In genomic region chr5:120380644-120381043, GRCh38 we compare ENCODE assay signal across 27 cellular contexts.
"Had no signal": no experiment of that assay in that cellular context is flagged by ENCODE, and none has a peak within 500 bp of the region (broad histone marks: within the 10 kb centered on the region; RNA-seq: fewer than 3 reads in every experiment).

No MANE protein-coding gene starts in this region.

- H3K36me3 ChIP-seq: stomach, suprapubic skin, thoracic aorta, thyroid gland, tibial artery, tibial nerve, transverse colon, upper lobe of left lung, upper lobe of right lung, vagina had no signal

- H3K4me3 ChIP-seq: stomach, suprapubic skin, testis, thoracic aorta, thyroid gland, tibial artery, tibial nerve, transverse colon, upper lobe of left lung, upper lobe of right lung, uterus, vagina had no signal

- H3K27me3 ChIP-seq: stomach, suprapubic skin, testis, thyroid gland, tibial artery, tibial nerve, transverse colon, upper lobe of left lung, upper lobe of right lung, uterus, vagina had no signal

- H3K9me3 ChIP-seq: suprapubic skin, testis, thyroid gland, transverse colon, upper lobe of right lung, uterus, vagina had no signal

- ATAC-seq: stimulated activated effector memory CD8-positive, alpha-beta T cell treated with anti-CD3 and anti-CD28 coated beads, Interleukin-12 subunit alpha, Interleukin-12 subunit beta, amount 100 ng/mL, for 72 hours; stimulated activated memory B cell treated with anti-CD40 and anti-IgM and Interleukin-4, amounts not matched to agents 10 μg/mL and 1 μg/mL and 100 μg/mL, for 72 hours; stimulated activated naive B cell treated with anti-CD40 and anti-IgM and Interleukin-4, amounts not matched to agents 10 μg/mL and 1 μg/mL and 100 μg/mL, for 72 hours; stimulated activated naive CD8-positive, alpha-beta T cell treated with anti-CD3 and anti-CD28 coated beads, Interleukin-15, amount 100 ng/mL, for 72 hours; stimulated activated naive CD8-positive, alpha-beta T cell treated with anti-CD3 and anti-CD28 coated beads, Interleukin-15, Interleukin-2, amounts not matched to agents 100 U/mL and 50 U/mL, for 24 hours; upper lobe of right lung had no signal

- H3K27ac ChIP-seq: stomach, suprapubic skin, testis, thoracic aorta, thyroid gland, tibial artery, tibial nerve, transverse colon, upper lobe of left lung, upper lobe of right lung, uterus, vagina had no signal

- DNase-seq: stimulated activated CD4-positive, alpha-beta T cell treated with anti-CD3 and anti-CD28 coated beads, Interleukin-2, amount 100 ng/mL, for 48 hours; stimulated activated CD4-positive, alpha-beta T cell treated with anti-CD3 and anti-CD28 coated beads, Interleukin-4, amount 100 ng/mL, for 1 hour; stimulated activated CD4-positive, alpha-beta T cell treated with anti-CD3 and anti-CD28 coated beads, Interleukin-4, amount 100 ng/mL, for 24 hours; stimulated activated CD4-positive, alpha-beta T cell treated with anti-CD3 and anti-CD28 coated beads, Interleukin-4, amount 100 ng/mL, for 4 hours; stimulated activated CD8-positive, alpha-beta memory T cell treated with anti-CD3 and anti-CD28 coated beads, Interleukin-4, amount 100 ng/mL, for 48 hours; stimulated activated naive B cell treated with anti-CD40 and anti-IgM and Interleukin-4, amounts not matched to agents 10 μg/mL and 1 μg/mL and 100 μg/mL, for 72 hours; stimulated activated naive CD4-positive, alpha-beta T cell; stimulated activated naive CD4-positive, alpha-beta T cell treated with Interleukin-2 at 50 U/mL for 16 hours; stimulated activated naive CD8-positive, alpha-beta T cell treated with anti-CD3 and anti-CD28 coated beads, Interleukin-15, amount 100 ng/mL, for 72 hours; stimulated activated naive CD8-positive, alpha-beta T cell treated with anti-CD3 and anti-CD28 coated beads, Interleukin-15, Interleukin-2, amounts not matched to agents 100 U/mL and 50 U/mL, for 24 hours; stomach; substantia nigra; testis; thyroid gland; tibial artery; transverse colon; trophoblast cell; upper lobe of left lung; upper lobe of right lung; uterus had no signal

- H3K4me1 ChIP-seq: stomach, suprapubic skin, testis, thyroid gland, tibial artery, tibial nerve, transverse colon, upper lobe of left lung, upper lobe of right lung, vagina had no signal

- FAIRE-seq: urothelium cell line had no signal
